ENCODE assay signal across 1 cellular context in genomic region chr1:21946836-21947587, GRCh38.
TF ChIP-seq lines count a peak whose summit lies in the region.

No MANE protein-coding gene starts in this region.

TF ChIP-seq in GM23338, 12 proteins besides CTCF, POLR2A, EP300 and RAD21 (continued from another document):
- TF ChIP-seq REST (IDR thresholded peaks at IDR 0.05; ENCODE audit: unreplicated experiment) (no peak), POLR2AphosphoS5 (IDR thresholded peaks at IDR 0.05; ENCODE audit: low read depth) (no peak), EZH2phosphoT487 (IDR thresholded peaks at IDR 0.05; ENCODE audit: unreplicated experiment) (no peak), ZNF114 (CRISPR knock-in tag; IDR thresholded peaks at IDR 0.05) (no peak), NANOG (IDR thresholded peaks at IDR 0.05; ENCODE audit: borderline replicate concordance) (no peak), ZNF462 (CRISPR knock-in tag; IDR thresholded peaks at IDR 0.05) (no peak)
